ENCODE assay signal across 8 cellular contexts in genomic region chr11:66842896-66843775, GRCh38. TPM values are rescaled to one million over a fixed set of nuclear protein-coding genes. Genes with fewer than 3 reads are reported as not detected.
A peak's percentile ranks its signal among the peaks of the same experiment; 100 is the strongest.
DNase-seq lines count a peak whose midpoint lies in the region; ATAC-seq and TF ChIP-seq lines count a peak whose summit lies in the region.

Gene RCE1, plus strand, starts transcription at chr11:66843441. Its CDS starts 15 bp downstream, at chr11:66843456.

- H3K9me3 Mint-ChIP-seq in T-helper 2 cell treated with Interferon-gamma antibody and Interleukin-4, amounts not matched to agents 5 μg/mL and 100 μg/mL, for 36 hours: no peaks in the 10 kb centered on the region

- peak; percentile 96 for TF ChIP-seq POLR2A in GM15510 (IDR thresholded peaks at IDR 0.05; ENCODE audit: borderline replicate concordance, extremely low read depth, insufficient read length)

- TF ChIP-seq CTCF in ascending aorta (IDR thresholded peaks at IDR 0.05) (no peak), retinal pigment epithelial cell (conservative IDR thresholded peaks at IDR 0.05; ENCODE audit: low read depth, low read length) (no peak)

- H3K27ac ChIP-seq in ascending aorta: peak within 1 kb of the TSS; percentile 93 to 99

- no peaks in the 10 kb centered on the region for H3K9me3 ChIP-seq in ascending aorta

- H3K4me1 Mint-ChIP-seq in T-helper 2 cell treated with Interferon-gamma antibody and Interleukin-4, amounts not matched to agents 5 μg/mL and 100 μg/mL, for 36 hours (ENCODE audit: low read depth): peaks cover 38% of the 10 kb centered on the region

- peaks cover 5 to 32% of the 10 kb centered on the region in 2 donors for H3K36me3 ChIP-seq in ascending aorta

- H3K27me3 ChIP-seq in ascending aorta: no peaks in the 10 kb centered on the region

- H3K27me3 Mint-ChIP-seq in T-helper 2 cell treated with Interferon-gamma antibody and Interleukin-4, amounts not matched to agents 5 μg/mL and 100 μg/mL, for 36 hours (ENCODE audit: low read depth): no peaks in the 10 kb centered on the region

- DNase-seq in NCI-H1436 treated with DMSO at 0.1 percent for 48 hours (lab: John Stamatoyannopoulos, UW) (peak; percentile 12), ascending aorta (ENCODE audit: low spot score in 2 of 2) (peak; percentile 56 to 92), hepatic stellate cell (ENCODE audit: low spot score) (peak; percentile 97), retinal pigment epithelial cell (ENCODE audit: low read depth) (no peak), cortex of kidney (lab: John Stamatoyannopoulos, UW) (no peak)
- DNase-seq in T-helper 2 cell treated with Interferon-gamma antibody and Interleukin-4, amounts not matched to agents 5 μg/mL and 100 μg/mL, for 36 hours (ENCODE audit: low spot score): peak; percentile 92

- peak within 1 kb of the TSS; percentile 76 to 90 for H3K4me3 ChIP-seq in ascending aorta
- H3K4me3 ChIP-seq in retinal pigment epithelial cell (ENCODE audit: low read length): peak within 1 kb of the TSS; percentile 96

- H3K36me3 Mint-ChIP-seq in T-helper 2 cell treated with Interferon-gamma antibody and Interleukin-4, amounts not matched to agents 5 μg/mL and 100 μg/mL, for 36 hours (ENCODE audit: low read depth): peaks cover 30% of the 10 kb centered on the region

- peaks cover 12 to 23% of the 10 kb centered on the region in 2 donors for H3K4me1 ChIP-seq in ascending aorta

- ATAC-seq in HG02840 (IDR thresholded peaks at IDR 0.05; ENCODE audit: low FRiP score, unreplicated experiment): peak; percentile 85

- peak within 1 kb of the TSS; percentile 95 for H3K27ac Mint-ChIP-seq in T-helper 2 cell treated with Interferon-gamma antibody and Interleukin-4, amounts not matched to agents 5 μg/mL and 100 μg/mL, for 36 hours

- intact Hi-C loops in ascending aorta (cut with DNase I): loop anchor here (1.0 to 5.0 kb wide), 4 partner anchors 13 to 498 kb away; partner anchors contain the start of genes BRMS1 and PELI3

- peak within 1 kb of the TSS; percentile 91 for H3K4me3 Mint-ChIP-seq in T-helper 2 cell treated with Interferon-gamma antibody and Interleukin-4, amounts not matched to agents 5 μg/mL and 100 μg/mL, for 36 hours

RNA-seq across cellular contexts. Expression of gene RCE1, which starts in this region (rescaled TPM):
- 45.7 TPM for total RNA-seq in ascending aorta

Comparison
In these comparisons a context has a peak if more than half of its experiments do, and no peak if none do; other contexts are left out.
1. DNase-seq: peak in NCI-H1436 treated with DMSO at 0.1 percent for 48 hours (single experiment), T-helper 2 cell treated with Interferon-gamma antibody and Interleukin-4, amounts not matched to agents 5 μg/mL and 100 μg/mL, for 36 hours (single experiment), ascending aorta (2 of 2) and hepatic stellate cell (single experiment); none in retinal pigment epithelial cell (single experiment) and cortex of kidney (single experiment).